Comparison of ENCODE assay signal across 1 cellular context in the genomic region with DNA sequence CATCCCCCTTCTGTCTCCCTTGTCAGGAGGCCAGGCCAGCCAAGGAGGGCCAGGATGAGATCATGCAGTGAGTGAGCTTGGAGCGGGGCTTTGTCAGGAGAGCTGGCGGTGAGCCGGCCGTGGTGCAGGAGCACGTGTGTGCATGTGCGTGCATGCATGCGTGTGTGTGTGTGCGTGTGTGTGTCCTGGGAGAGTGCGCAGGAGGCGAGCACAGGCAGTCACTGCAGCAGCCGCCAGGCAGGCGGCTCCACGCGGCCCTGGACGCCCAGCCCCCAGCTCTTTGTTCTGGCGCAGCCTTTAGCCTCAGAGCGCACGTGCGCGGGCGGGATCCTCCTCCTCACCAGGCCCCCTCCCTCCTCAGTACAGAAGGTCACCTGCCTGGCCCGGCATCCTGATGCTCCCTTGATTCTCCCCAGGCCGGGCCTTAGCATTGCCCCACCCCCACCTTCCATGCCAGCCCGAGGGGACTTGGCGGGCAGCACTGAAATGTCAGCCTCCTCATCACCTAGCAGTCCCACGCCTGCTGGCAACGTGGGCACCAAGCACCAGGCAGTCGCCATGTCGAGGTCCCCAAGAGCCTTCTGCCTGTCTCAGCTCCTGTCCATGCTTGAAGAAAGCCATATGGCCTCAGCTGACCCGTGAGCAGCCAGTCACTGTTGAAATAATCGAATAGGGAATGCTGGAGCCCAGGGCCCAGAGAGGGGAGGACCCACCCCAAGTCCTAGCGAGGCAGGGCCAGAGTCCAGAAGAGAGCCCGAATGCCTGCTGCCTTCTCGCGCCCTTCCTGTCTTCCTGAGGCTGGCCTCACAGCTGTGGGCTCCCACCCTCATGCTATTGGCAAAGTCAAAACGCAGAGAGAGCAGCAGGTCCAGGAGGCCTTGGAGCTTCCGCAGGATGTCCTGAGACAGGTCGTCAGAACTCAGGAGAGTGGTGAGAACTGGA.
A peak's percentile ranks its signal among the peaks of the same experiment; 100 is the strongest.
TF ChIP-seq lines count a peak whose summit lies in the region.

No MANE protein-coding gene starts in this region.

TF ChIP-seq in K562, 482 proteins besides CTCF, POLR2A, EP300 and RAD21 (continued from another document):
- TF ChIP-seq, protein P1, sequence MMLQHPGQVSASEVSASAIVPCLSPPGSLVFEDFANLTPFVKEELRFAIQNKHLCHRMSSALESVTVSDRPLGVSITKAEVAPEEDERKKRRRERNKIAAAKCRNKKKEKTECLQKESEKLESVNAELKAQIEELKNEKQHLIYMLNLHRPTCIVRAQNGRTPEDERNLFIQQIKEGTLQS (IDR thresholded peaks at IDR 0.05): peak; percentile 62; the same call in 1 of the 2 replicates
- TF ChIP-seq, protein P1 (CRISPR knock-in tag; conservative IDR thresholded peaks at IDR 0.05): no peak
- no peak for TF ChIP-seq SNRNP70 (optimal IDR thresholded peaks at IDR 0.05; ENCODE audit: low read depth, low read length)
- peak; percentile 8 for TF ChIP-seq RBM22 (IDR thresholded peaks at IDR 0.05; ENCODE audit: low read depth, low read length, poor library complexity, severe bottlenecking)
- TF ChIP-seq BHLHE40 (IDR thresholded peaks at IDR 0.05; ENCODE audit: low read length): peak; percentile 77
- TF ChIP-seq, protein P2, sequence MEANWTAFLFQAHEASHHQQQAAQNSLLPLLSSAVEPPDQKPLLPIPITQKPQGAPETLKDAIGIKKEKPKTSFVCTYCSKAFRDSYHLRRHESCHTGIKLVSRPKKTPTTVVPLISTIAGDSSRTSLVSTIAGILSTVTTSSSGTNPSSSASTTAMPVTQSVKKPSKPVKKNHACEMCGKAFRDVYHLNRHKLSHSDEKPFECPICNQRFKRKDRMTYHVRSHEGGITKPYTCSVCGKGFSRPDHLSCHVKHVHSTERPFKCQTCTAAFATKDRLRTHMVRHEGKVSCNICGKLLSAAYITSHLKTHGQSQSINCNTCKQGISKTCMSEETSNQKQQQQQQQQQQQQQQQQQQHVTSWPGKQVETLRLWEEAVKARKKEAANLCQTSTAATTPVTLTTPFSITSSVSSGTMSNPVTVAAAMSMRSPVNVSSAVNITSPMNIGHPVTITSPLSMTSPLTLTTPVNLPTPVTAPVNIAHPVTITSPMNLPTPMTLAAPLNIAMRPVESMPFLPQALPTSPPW (CRISPR knock-in tag; IDR thresholded peaks at IDR 0.05): peak; percentile 26; the same call in 1 of the 2 replicates
- TF ChIP-seq DIDO1 (tag; IDR thresholded peaks at IDR 0.05; ENCODE audit: low read depth): no peak
- TF ChIP-seq, protein P3, sequence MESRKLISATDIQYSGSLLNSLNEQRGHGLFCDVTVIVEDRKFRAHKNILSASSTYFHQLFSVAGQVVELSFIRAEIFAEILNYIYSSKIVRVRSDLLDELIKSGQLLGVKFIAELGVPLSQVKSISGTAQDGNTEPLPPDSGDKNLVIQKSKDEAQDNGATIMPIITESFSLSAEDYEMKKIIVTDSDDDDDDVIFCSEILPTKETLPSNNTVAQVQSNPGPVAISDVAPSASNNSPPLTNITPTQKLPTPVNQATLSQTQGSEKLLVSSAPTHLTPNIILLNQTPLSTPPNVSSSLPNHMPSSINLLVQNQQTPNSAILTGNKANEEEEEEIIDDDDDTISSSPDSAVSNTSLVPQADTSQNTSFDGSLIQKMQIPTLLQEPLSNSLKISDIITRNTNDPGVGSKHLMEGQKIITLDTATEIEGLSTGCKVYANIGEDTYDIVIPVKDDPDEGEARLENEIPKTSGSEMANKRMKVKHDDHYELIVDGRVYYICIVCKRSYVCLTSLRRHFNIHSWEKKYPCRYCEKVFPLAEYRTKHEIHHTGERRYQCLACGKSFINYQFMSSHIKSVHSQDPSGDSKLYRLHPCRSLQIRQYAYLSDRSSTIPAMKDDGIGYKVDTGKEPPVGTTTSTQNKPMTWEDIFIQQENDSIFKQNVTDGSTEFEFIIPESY (CRISPR knock-in tag; IDR thresholded peaks at IDR 0.05): peak; percentile 99
